ENCODE assay signal across 9 cellular contexts in genomic region chr14:60658116-60658515, GRCh38. TPM values are rescaled to one million over a fixed set of nuclear protein-coding genes. Genes with fewer than 3 reads are reported as not detected.
A peak's percentile ranks its signal among the peaks of the same experiment; 100 is the strongest.
DNase-seq lines count a peak whose midpoint lies in the region; ATAC-seq and FAIRE-seq lines count a peak whose summit lies in the region.
"Had no signal": no experiment of that assay in that cellular context is flagged by ENCODE, and none has a peak within 500 bp of the region (broad histone marks: within the 10 kb centered on the region; RNA-seq: fewer than 3 reads in every experiment).

No MANE protein-coding gene starts in this region.

- H3K36me3 Mint-ChIP-seq in effector memory CD8-positive, alpha-beta T cell (ENCODE audit: insufficient read depth), result no peaks in the 10 kb centered on the region

- H4K8ac ChIP-seq in trophoblast cell (ENCODE audit: low read depth, low read length), result no peak overlapping the region

- H3K27ac ChIP-seq in trophoblast cell (ENCODE audit: low read depth, low read length), result no peak overlapping the region

- H3K36me3 ChIP-seq in ES-I3 (ENCODE audit: insufficient read depth, low read length) (no peaks in the 10 kb centered on the region), trophoblast cell (ENCODE audit: control insufficient read depth in 1 of 2, insufficient read depth in 2 of 2, low read length in 2 of 2) (no peaks in the 10 kb centered on the region)

- H4K12ac ChIP-seq in trophoblast cell (ENCODE audit: low read depth, low read length), result no peak overlapping the region

- peaks cover 83 to 96% of the 10 kb centered on the region in 2 donors for H3K27me3 Mint-ChIP-seq in effector memory CD8-positive, alpha-beta T cell

- peak overlapping the region; percentile 83; the same call in 1 of the 2 replicates for H3K9ac ChIP-seq in ES-I3 (ENCODE audit: low read depth, low read length)
- no peak overlapping the region for H3K9ac ChIP-seq in trophoblast cell (ENCODE audit: low read length)

- no peak overlapping the region for H2AFZ ChIP-seq in trophoblast cell (ENCODE audit: insufficient read depth, low read length, poor library complexity)

- H2BK120ac ChIP-seq in trophoblast cell (ENCODE audit: insufficient read depth, low read length, poor library complexity), result no peak overlapping the region

- peak overlapping the region; percentile 80 to 85 for H3K4me3 Mint-ChIP-seq in effector memory CD8-positive, alpha-beta T cell

- no peak overlapping the region for H2AK5ac ChIP-seq in trophoblast cell (ENCODE audit: low read length)

- peaks cover 6% of the 10 kb centered on the region for H3K79me1 ChIP-seq in trophoblast cell (ENCODE audit: low read length)

- no peak overlapping the region for H4K91ac ChIP-seq in trophoblast cell (ENCODE audit: low read depth, low read length)

- no peak for FAIRE-seq in GM19239 (lab: Jason Lieb, UNC)

- peaks cover 46% of the 10 kb centered on the region for H3K27me3 ChIP-seq in trophoblast cell (ENCODE audit: insufficient read depth, low read length)

- no peaks in the 10 kb centered on the region for H3K9me3 Mint-ChIP-seq in effector memory CD8-positive, alpha-beta T cell

- no CpG with 5 or more reads among the region's 10 CpGs for WGBS in trophoblast cell (ENCODE audit: extremely low coverage, insufficient coverage, insufficient read length)

- H2BK5ac ChIP-seq in trophoblast cell (ENCODE audit: low read depth, low read length, poor library complexity), result no peak overlapping the region

- peak overlapping the region; percentile 71 for H3K4me2 ChIP-seq in trophoblast cell (ENCODE audit: low read length)

- no peak overlapping the region for H3K4ac ChIP-seq in trophoblast cell (ENCODE audit: low read depth, low read length)

- H3K79me2 ChIP-seq in trophoblast cell (ENCODE audit: control insufficient read depth, insufficient read depth, low read length, poor library complexity), result no peaks in the 10 kb centered on the region

- H3K9me3 ChIP-seq in ES-I3 (ENCODE audit: control insufficient read depth, insufficient read depth, low read length), result no peaks in the 10 kb centered on the region
- H3K9me3 ChIP-seq in trophoblast cell (ENCODE audit: insufficient read depth, low read depth, low read length), result no peaks in the 10 kb centered on the region

- H2BK12ac ChIP-seq in trophoblast cell (ENCODE audit: low read length), result no peak overlapping the region

- DNase-seq in NCI-H748 (lab: John Stamatoyannopoulos, UW; ENCODE audit: unreplicated experiment), result peak; percentile 43
- DNase-seq in effector memory CD8-positive, alpha-beta T cell, result no peak
- DNase-seq in trophoblast cell, result no peak
- DNase-seq in GM03348 (ENCODE audit: low spot score), result no peak
- no peak for DNase-seq in GM19239 (ENCODE audit: insufficient read length, low spot score)
- DNase-seq in 8988T, result no peak
- DNase-seq: T1000 had no signal

- peaks cover 23 to 31% of the 10 kb centered on the region in 2 donors for H3K4me1 Mint-ChIP-seq in effector memory CD8-positive, alpha-beta T cell (ENCODE audit: low read depth in 2 of 2)

- no peak overlapping the region for H3K4me3 ChIP-seq in trophoblast cell (ENCODE audit: low read depth, low read length)

- no peak overlapping the region for H3K23ac ChIP-seq in trophoblast cell (ENCODE audit: low read length)

- ATAC-seq in effector memory CD8-positive, alpha-beta T cell (replicated peaks), result no peak
- no peak for ATAC-seq in GM18867 (IDR thresholded peaks at IDR 0.05; ENCODE audit: unreplicated experiment)

- H3K4me1 ChIP-seq in ES-I3 (ENCODE audit: insufficient read depth, low read length), result peaks cover 8% of the 10 kb centered on the region; the same call in 1 of the 2 replicates
- peaks cover 0 to 16% of the 10 kb centered on the region in 2 experiments for H3K4me1 ChIP-seq in trophoblast cell (ENCODE audit: control insufficient read depth in 1 of 2, insufficient read depth in 2 of 2, low read length in 2 of 2)

- no peak overlapping the region for H3K18ac ChIP-seq in trophoblast cell (ENCODE audit: low read length)

- H3K14ac ChIP-seq in trophoblast cell (ENCODE audit: low read length), result no peak overlapping the region

- H3K27ac Mint-ChIP-seq in effector memory CD8-positive, alpha-beta T cell, result no peak overlapping the region

RNA-seq across cellular contexts. Expression of gene SIX1, which starts 8.8 kb away (rescaled TPM):
- 0.03 and 0.08 TPM in 2 replicates for polyA plus RNA-seq in trophoblast cell (2013)
